ENCODE assay signal across 19 cellular contexts in the genomic region with DNA sequence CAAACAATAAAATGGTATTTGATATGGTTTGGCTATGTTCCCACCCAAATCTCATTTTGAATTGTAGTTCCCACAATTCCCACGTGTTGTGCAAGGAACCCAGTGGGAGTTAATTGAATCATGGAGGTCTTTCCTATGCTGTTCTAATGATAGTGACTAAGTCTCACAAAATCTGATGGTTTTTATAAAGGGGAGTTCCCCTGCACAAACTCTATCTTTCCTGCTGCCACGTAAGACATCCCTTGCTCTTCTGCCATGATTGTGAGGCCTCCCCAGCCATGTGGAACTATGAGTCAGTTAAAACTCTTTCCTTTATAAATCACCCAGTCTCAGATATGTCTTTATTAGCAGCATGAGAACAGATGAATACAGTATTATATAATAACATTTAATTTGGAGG. TPM values are rescaled to one million over a fixed set of nuclear protein-coding genes. Genes with fewer than 3 reads are reported as not detected.
"Had no signal": no experiment of that assay in that cellular context is flagged by ENCODE, and none has a peak within 500 bp of the region (broad histone marks: within the 10 kb centered on the region; RNA-seq: fewer than 3 reads in every experiment).

No MANE protein-coding gene starts in this region.

- H3K4me1 ChIP-seq: right atrium auricular region had no signal

- H3K27ac ChIP-seq: epithelial cell of prostate, right atrium auricular region, suprapubic skin had no signal

- DNase-seq: activated B cell treated with CpG ODN at 0.5 μM for 24 hours; activated CD4-positive, alpha-beta T cell treated with anti-CD3 and anti-CD28 coated beads, Interleukin-2, amount 10 ng/mL, durations not matched to agents 24 days and 14 days; activated CD8-positive, alpha-beta memory T cell treated with anti-CD3 and anti-CD28 coated beads, Interleukin-2, amount 50 U/mL, for 48 hours; activated gamma-delta T cell treated with Interleukin-2 at 50 U/mL for 16 hours; amygdala; hippocampal formation; kidney; mesendoderm; nucleus accumbens; posterior cingulate gyrus; small intestine; T-helper 2 cell; trophoblast cell had no signal

- H3K36me3 ChIP-seq: right atrium auricular region, suprapubic skin had no signal

- H3K27me3 ChIP-seq: right atrium auricular region, suprapubic skin had no signal

- H3K4me3 ChIP-seq: right atrium auricular region, suprapubic skin had no signal

- H3K9me3 ChIP-seq: right atrium auricular region, suprapubic skin had no signal

- ATAC-seq: natural killer cell treated with Interleukin-12 subunit alpha and Interleukin-12 subunit beta and Interleukin-15 and Interleukin-18, amount 100 ng/mL, for 72 hours had no signal

RNA-seq across cellular contexts. Expression of a gene that starts 15.4 kb away (rescaled TPM):
- total RNA-seq: activated B cell treated with CpG ODN at 0.5 μM for 24 hours; activated CD4-positive, alpha-beta T cell treated with anti-CD3 and anti-CD28 coated beads, Interleukin-2, amount 10 ng/mL, durations not matched to agents 24 days and 14 days; bronchial epithelial cell; chondrocyte; kidney; natural killer cell treated with Interleukin-12 subunit alpha and Interleukin-12 subunit beta and Interleukin-15 and Interleukin-18, amount 100 ng/mL, for 72 hours had no signal
